In the genomic region with DNA sequence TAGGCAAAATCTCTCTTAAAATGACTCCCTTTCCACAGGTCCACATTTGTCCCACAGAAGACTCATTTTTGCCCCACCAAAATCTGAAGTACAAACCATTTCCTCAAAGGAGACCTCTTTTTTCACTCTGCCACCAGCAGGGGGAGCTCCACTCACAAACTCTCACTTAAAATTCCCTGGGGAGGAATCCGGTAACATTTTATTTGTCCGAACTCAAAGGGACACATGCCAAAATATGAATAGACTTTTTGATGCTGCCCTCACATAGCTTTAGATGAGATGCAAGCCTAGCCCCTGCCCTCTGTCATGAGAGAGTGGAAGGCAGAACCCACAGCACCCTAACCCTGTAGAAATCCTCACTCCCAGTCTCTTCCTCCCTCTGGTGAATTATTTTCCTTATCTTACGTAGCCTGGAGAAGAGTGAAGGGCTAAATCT, we compare ENCODE assay signal across 8 cellular contexts. TPM values are rescaled to one million over a fixed set of nuclear protein-coding genes. Genes with fewer than 3 reads are reported as not detected.
DNase-seq lines count a peak whose midpoint lies in the region; ATAC-seq and TF ChIP-seq lines count a peak whose summit lies in the region.

No MANE protein-coding gene starts in this region.

- peaks cover 7% of the 10 kb centered on the region for H3K4me1 Mint-ChIP-seq in activated B cell treated with CpG ODN at 0.5 μM for 24 hours

- H3K27ac Mint-ChIP-seq in activated B cell treated with CpG ODN at 0.5 μM for 24 hours: no peak overlapping the region

- peak; percentile 47 to 55 for DNase-seq in NCI-H2081 (lab: John Stamatoyannopoulos, UW)
- no peak for DNase-seq in NCI-H2081 treated with DMSO at 0.1 percent for 48 hours (lab: John Stamatoyannopoulos, UW)
- DNase-seq in NCI-H1105 treated with DMSO at 0.1 percent for 48 hours (lab: John Stamatoyannopoulos, UW): peak; percentile 59
- DNase-seq in activated B cell treated with CpG ODN at 0.5 μM for 24 hours: peak; percentile 47
- peak; percentile 50 for DNase-seq in cerebellar cortex (ENCODE audit: low spot score)
- peak in 1 of 2 donors; percentile 48 for DNase-seq in left lung
- peak; percentile 42 to 49 for DNase-seq in stimulated activated CD4-positive, alpha-beta T cell treated with anti-CD3 and anti-CD28 coated beads, Interleukin-4, amount 100 ng/mL, for 48 hours (ENCODE audit: low read depth in 2 of 2)
- no peak for DNase-seq in HPDE6-E6E7 (ENCODE audit: extremely low spot score)

- H3K4me3 ChIP-seq in left lung: no peak overlapping the region

- no peaks in the 10 kb centered on the region for H3K27me3 ChIP-seq in left lung

- TF ChIP-seq CTCF in activated B cell treated with CpG ODN at 0.5 μM for 24 hours (IDR thresholded peaks at IDR 0.05): peak; percentile 18
- peak; percentile 75 to 79 for TF ChIP-seq CTCF in left lung (IDR thresholded peaks at IDR 0.05)

- H3K27me3 Mint-ChIP-seq in activated B cell treated with CpG ODN at 0.5 μM for 24 hours: no peaks in the 10 kb centered on the region

- peaks cover under 1% of the 10 kb centered on the region for H3K36me3 Mint-ChIP-seq in activated B cell treated with CpG ODN at 0.5 μM for 24 hours (ENCODE audit: low read depth)

- ATAC-seq in activated B cell treated with CpG ODN at 0.5 μM for 24 hours (ENCODE audit: low read depth) (peak; percentile 47), left lung (peak; percentile 81)

- H3K4me3 Mint-ChIP-seq in activated B cell treated with CpG ODN at 0.5 μM for 24 hours: peak overlapping the region; percentile 9

- H3K9me3 Mint-ChIP-seq in activated B cell treated with CpG ODN at 0.5 μM for 24 hours: no peaks in the 10 kb centered on the region

- no peak overlapping the region for H3K27ac ChIP-seq in left lung

- intact Hi-C loops in activated B cell treated with CpG ODN at 0.5 μM for 24 hours (cut with micrococcal nuclease): loop anchor here (1.0 to 5.0 kb wide), 8 partner anchors 57 to 760 kb away; partner anchors contain the start of genes ATL2 and RMDN2
- intact Hi-C loops in left lung (cut with DNase I): loop anchor here in 1 of 2 donors (10.0 kb wide), 1 partner anchor 293 kb away; no protein-coding TSS in a partner anchor

- H3K36me3 ChIP-seq in left lung: no peaks in the 10 kb centered on the region

- POLR2A ChIA-PET in activated B cell treated with CpG ODN at 0.5 μM for 24 hours (lab: Charles Lee): no interaction called here

- no peaks in the 10 kb centered on the region for H3K9me3 ChIP-seq in left lung

- H3K4me1 ChIP-seq in left lung: peaks cover 0 to 20% of the 10 kb centered on the region in 2 donors

- CTCF ChIA-PET in activated B cell treated with CpG ODN at 0.5 μM for 24 hours (lab: Charles Lee): interaction anchor here (0.7 to 1.1 kb wide), 11 partner anchors 16 to 723 kb away, joined by 3 to 6 read pairs (median 3); no protein-coding TSS in a partner anchor

RNA-seq across cellular contexts. Expression of gene RMDN2, which starts 57.1 kb away (rescaled TPM):
- total RNA-seq in activated B cell treated with CpG ODN at 0.5 μM for 24 hours: 7.0 TPM in 2 replicates
- 10 to 100 TPM; 16.4 to 17.8 TPM for total RNA-seq in left lung

Comparison
In these comparisons a context has a peak if more than half of its experiments do, and no peak if none do; other contexts are left out.
1. DNase-seq: peak in NCI-H2081 (2 of 2), NCI-H1105 treated with DMSO at 0.1 percent for 48 hours (single experiment), activated B cell treated with CpG ODN at 0.5 μM for 24 hours (single experiment), cerebellar cortex (single experiment) and stimulated activated CD4-positive, alpha-beta T cell treated with anti-CD3 and anti-CD28 coated beads, Interleukin-4, amount 100 ng/mL, for 48 hours (2 of 2); none in NCI-H2081 treated with DMSO at 0.1 percent for 48 hours (single experiment) and HPDE6-E6E7 (single experiment).